14 cellular contexts compared by ENCODE assay signal in the genomic region with DNA sequence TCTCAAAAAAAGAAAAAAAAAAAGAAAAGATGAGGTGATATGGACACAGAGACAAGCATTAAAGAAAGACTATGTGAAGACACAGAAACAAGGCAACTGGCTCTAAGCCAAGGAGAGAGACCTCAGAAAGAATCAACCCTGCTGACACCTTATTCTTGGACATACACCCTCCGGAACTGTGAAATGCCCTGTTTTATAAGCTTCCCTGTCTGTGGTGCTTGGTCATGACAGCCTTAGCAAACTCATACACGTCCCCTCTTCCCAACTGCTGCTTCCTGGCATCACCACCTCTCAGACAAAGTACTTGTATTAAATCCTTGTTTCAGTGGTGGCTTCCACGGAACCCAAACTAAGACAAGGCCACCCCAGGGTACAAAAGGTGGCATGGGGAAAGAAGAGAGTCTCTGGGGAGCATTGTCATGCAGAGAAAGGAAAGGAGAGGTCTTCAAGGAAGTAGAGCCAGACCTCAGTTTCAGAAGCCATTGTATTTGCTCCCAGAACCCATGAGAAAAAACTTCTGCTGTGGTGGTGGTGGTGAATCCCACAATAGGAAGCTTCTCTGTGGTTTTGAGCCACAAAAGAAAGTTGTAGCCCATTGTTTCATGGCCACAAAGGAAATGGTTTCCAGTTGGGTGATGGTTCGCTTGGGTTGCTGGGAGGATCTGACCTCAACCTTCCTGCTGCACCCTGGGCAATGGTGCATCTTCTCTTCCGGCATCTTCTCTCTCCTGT. TPM values are rescaled to one million over a fixed set of nuclear protein-coding genes. Genes with fewer than 3 reads are reported as not detected.
DNase-seq lines count a peak whose midpoint lies in the region; TF ChIP-seq lines count a peak whose summit lies in the region.
"Had no signal": no experiment of that assay in that cellular context is flagged by ENCODE, and none has a peak within 500 bp of the region (broad histone marks: within the 10 kb centered on the region; RNA-seq: fewer than 3 reads in every experiment).

No MANE protein-coding gene starts in this region.

- peak overlapping the region; percentile 78 for H3K27ac Mint-ChIP-seq in activated naive CD4-positive, alpha-beta T cell treated with anti-CD3 and anti-CD28 coated beads, Interleukin-2, amount 10 ng/mL, durations not matched to agents 7 days and 5 days

- 0 out of 2 replicates have a peak overlapping the region, but pooled peaks have one; percentile 25 for H2AFZ ChIP-seq in PC-9

- H3K27me3 ChIP-seq in PC-9 (ENCODE audit: insufficient read depth, low read depth) (no peaks in the 10 kb centered on the region; the same call in 1 of the 2 replicates), breast epithelium (no peaks in the 10 kb centered on the region)

- no peaks in the 10 kb centered on the region for H3K4me1 ChIP-seq in PC-9 (replicated peaks; ENCODE audit: insufficient read depth)
- H3K4me1 ChIP-seq in breast epithelium, result no peaks in the 10 kb centered on the region

- H3K4me2 ChIP-seq in PC-9, result no peak overlapping the region

- DNase-seq in activated naive CD4-positive, alpha-beta T cell treated with Interleukin-2 at 50 U/mL for 16 hours, result peak; percentile 13
- no peak for DNase-seq in activated naive CD4-positive, alpha-beta T cell treated with anti-CD3 and anti-CD28 coated beads, Interleukin-2, amount 50 U/mL, for 16 hours
- DNase-seq in PC-9 (no peak), breast epithelium (ENCODE audit: low spot score in 2 of 2) (no peak), AG08395 (ENCODE audit: low spot score) (no peak), anterior cingulate cortex (lab: John Stamatoyannopoulos, UW) (no peak)
- peak; percentile 80 for DNase-seq in activated naive CD4-positive, alpha-beta T cell treated with anti-CD3 and anti-CD28 coated beads, Interleukin-2, amount 10 ng/mL, durations not matched to agents 7 days and 5 days
- peak; percentile 31 for DNase-seq in stimulated activated CD8-positive, alpha-beta memory T cell treated with anti-CD3 and anti-CD28 coated beads, Interleukin-4, amount 100 ng/mL, for 48 hours
- DNase-seq: activated CD4-positive, CD25-positive, alpha-beta regulatory T cell; cortex of kidney; NCI-H2081 had no signal

- BruUV-seq in PC-9 (replicated peaks; lab: Mats Ljungman, UMichigan), result no TSS peak

- H3F3A ChIP-seq in PC-9 (ENCODE audit: insufficient read depth, low read depth), result peaks cover 4% of the 10 kb centered on the region; the same call in 1 of the 2 replicates

- POLR2A ChIA-PET in PC-9 (lab: Charles Lee; ENCODE audit: unreplicated experiment), result no interaction called here

- peaks cover 97% of the 10 kb centered on the region for H3K27me3 Mint-ChIP-seq in activated naive CD4-positive, alpha-beta T cell treated with anti-CD3 and anti-CD28 coated beads, Interleukin-2, amount 10 ng/mL, durations not matched to agents 7 days and 5 days

- H4K20me1 ChIP-seq in PC-9 (ENCODE audit: insufficient read depth), result no peaks in the 10 kb centered on the region

- H3K27ac ChIP-seq in PC-9, result no peak overlapping the region
- no peak overlapping the region for H3K27ac ChIP-seq in breast epithelium
- H3K27ac ChIP-seq: C4-2B had no signal

- peaks cover 21% of the 10 kb centered on the region for H3K4me1 Mint-ChIP-seq in activated naive CD4-positive, alpha-beta T cell treated with anti-CD3 and anti-CD28 coated beads, Interleukin-2, amount 10 ng/mL, durations not matched to agents 7 days and 5 days

- peak overlapping the region; percentile 17 for H3K4me3 Mint-ChIP-seq in activated naive CD4-positive, alpha-beta T cell treated with anti-CD3 and anti-CD28 coated beads, Interleukin-2, amount 10 ng/mL, durations not matched to agents 7 days and 5 days

- no peaks in the 10 kb centered on the region for H3K9me2 ChIP-seq in PC-9 (ENCODE audit: insufficient read depth)

- intact Hi-C loops in PC-9 (cut with micrococcal nuclease; ENCODE audit: unreplicated experiment) (no loop called here), breast epithelium (cut with DNase I; ENCODE audit: low total_unique reads) (no loop called here)

- H3K9me3 Mint-ChIP-seq in activated naive CD4-positive, alpha-beta T cell treated with anti-CD3 and anti-CD28 coated beads, Interleukin-2, amount 10 ng/mL, durations not matched to agents 7 days and 5 days, result peaks cover 16% of the 10 kb centered on the region

- TF ChIP-seq CTCF in PC-9 (conservative IDR thresholded peaks at IDR 0.05) (no peak), breast epithelium (IDR thresholded peaks at IDR 0.05) (no peak)

- TF ChIP-seq POLR2A in breast epithelium (IDR thresholded peaks at IDR 0.05), result no peak

- CTCF ChIA-PET in PC-9 (lab: Charles Lee), result interaction anchor here (0.5 kb wide), 1 partner anchor 139 kb away, joined by 10 read pairs; a partner anchor contains a TSS
- CTCF ChIA-PET in activated naive CD4-positive, alpha-beta T cell treated with anti-CD3 and anti-CD28 coated beads, Interleukin-2, amount 10 ng/mL, durations not matched to agents 7 days and 5 days (lab: Charles Lee), result no interaction called here

- no peaks in the 10 kb centered on the region for H3K79me2 ChIP-seq in PC-9 (ENCODE audit: low read depth)

- H3K36me3 ChIP-seq in PC-9 (ENCODE audit: low read depth) (no peaks in the 10 kb centered on the region), breast epithelium (no peaks in the 10 kb centered on the region)

- H3K4me3 ChIP-seq in PC-9 (no peak overlapping the region), breast epithelium (no peak overlapping the region)

- no peaks in the 10 kb centered on the region for H3K36me3 Mint-ChIP-seq in activated naive CD4-positive, alpha-beta T cell treated with anti-CD3 and anti-CD28 coated beads, Interleukin-2, amount 10 ng/mL, durations not matched to agents 7 days and 5 days

- no peaks in the 10 kb centered on the region for H3K9me3 ChIP-seq in PC-9 (ENCODE audit: insufficient read depth, low read depth)
- H3K9me3 ChIP-seq in breast epithelium, result no peaks in the 10 kb centered on the region

RNA-seq across cellular contexts. Expression of a gene that starts 16.3 kb away (rescaled TPM):
- total RNA-seq in PC-9 (2021), result not detected in 2 replicates
- not detected for total RNA-seq in breast epithelium
- total RNA-seq: skeletal muscle tissue, temporal lobe had no signal

RNA-seq across cellular contexts. Expression of a gene that starts 17.3 kb away (rescaled TPM):
- 32.5 and 68.9 TPM in 2 replicates for total RNA-seq in PC-9 (2021)
- total RNA-seq in breast epithelium, result 10 to 100 TPM; 20.9 to 59.3 (median 49.6) TPM

RNA-seq across cellular contexts. Expression of a gene that starts 40.3 kb away (rescaled TPM):
- not detected in 2 replicates for total RNA-seq in PC-9 (2021)
- 10 to 100 TPM in 1 of 3 donors, under 1 TPM in 1, not detected in 1; 0.44 to 17.9 TPM for total RNA-seq in breast epithelium
- total RNA-seq: temporal lobe had no signal

RNA-seq across cellular contexts. Expression of a gene that starts 59.8 kb away (rescaled TPM):
- total RNA-seq in PC-9 (2021), result 35.0 and 36.5 TPM in 2 replicates
- 10 to 100 TPM; 17.9 to 23.7 (median 22.6) TPM for total RNA-seq in breast epithelium

Comparison
In these comparisons a context has a peak if more than half of its experiments do, and no peak if none do; other contexts are left out.
1. DNase-seq: peak in activated naive CD4-positive, alpha-beta T cell treated with Interleukin-2 at 50 U/mL for 16 hours (single experiment), activated naive CD4-positive, alpha-beta T cell treated with anti-CD3 and anti-CD28 coated beads, Interleukin-2, amount 10 ng/mL, durations not matched to agents 7 days and 5 days (single experiment) and stimulated activated CD8-positive, alpha-beta memory T cell treated with anti-CD3 and anti-CD28 coated beads, Interleukin-4, amount 100 ng/mL, for 48 hours (single experiment); none in activated naive CD4-positive, alpha-beta T cell treated with anti-CD3 and anti-CD28 coated beads, Interleukin-2, amount 50 U/mL, for 16 hours (single experiment), PC-9 (0 of 2), breast epithelium (0 of 2), AG08395 (single experiment) and anterior cingulate cortex (0 of 58).